22 cellular contexts compared by ENCODE assay signal in genomic region chr20:43716123-43716522, GRCh38. TPM values are rescaled to one million over a fixed set of nuclear protein-coding genes. Genes with fewer than 3 reads are reported as not detected.
A peak's percentile ranks its signal among the peaks of the same experiment; 100 is the strongest.
DNase-seq lines count a peak whose midpoint lies in the region; ATAC-seq, FAIRE-seq and TF ChIP-seq lines count a peak whose summit lies in the region.
"Had no signal": no experiment of that assay in that cellular context is flagged by ENCODE, and none has a peak within 500 bp of the region (broad histone marks: within the 10 kb centered on the region; RNA-seq: fewer than 3 reads in every experiment).

No MANE protein-coding gene starts in this region.

- no peak overlapping the region for H3K18ac ChIP-seq in mesenchymal stem cell (ENCODE audit: low read depth in 1 of 2, low read length in 2 of 2)

- intact Hi-C loops in Right ventricle myocardium superior (cut with DNase I) (no loop called here), left cardiac atrium (cut with DNase I) (no loop called here), OCI-LY7 (cut with micrococcal nuclease; ENCODE audit: unreplicated experiment) (no loop called here), HepG2 (cut with micrococcal nuclease; ENCODE audit: unreplicated experiment) (no loop called here)

- in situ Hi-C loops in HepG2 (cut with HindIII; ENCODE audit: extremely low pct_ligation_motif_present, low pct_unique_long_range_greater_than_20kb) = no loop called here

- H3K9me3 ChIP-seq in OCI-LY7 (ENCODE audit: low read length) (no peaks in the 10 kb centered on the region), mesenchymal stem cell (ENCODE audit: control insufficient read depth, low read length) (no peaks in the 10 kb centered on the region), HepG2 (ENCODE audit: low read length) (no peaks in the 10 kb centered on the region)
- H3K9me3 ChIP-seq: HAP-1 had no signal

- no peak for ATAC-seq in Right ventricle myocardium superior (ENCODE audit: poor library complexity)
- ATAC-seq in left cardiac atrium = no peak
- ATAC-seq in HepG2 = no peak
- no peak for ATAC-seq in activated naive CD8-positive, alpha-beta T cell treated with anti-CD3 and anti-CD28 coated beads, Interleukin-2, amount 50 U/mL, for 24 hours
- ATAC-seq: GM12878 had no signal

- H4K91ac ChIP-seq in mesenchymal stem cell (ENCODE audit: low read length) = peak overlapping the region; percentile 45

- no peak overlapping the region for H4K8ac ChIP-seq in mesenchymal stem cell (ENCODE audit: low read length)

- H2BK120ac ChIP-seq in mesenchymal stem cell (ENCODE audit: low read depth, low read length) = no peak overlapping the region

- H2AK5ac ChIP-seq in mesenchymal stem cell (ENCODE audit: low read length, severe bottlenecking) = no peak overlapping the region

- H3K27me3 ChIP-seq in mesenchymal stem cell (ENCODE audit: control insufficient read depth in 1 of 2, insufficient read depth in 1 of 2, low read length in 2 of 2) (peaks cover 0 to 10% of the 10 kb centered on the region in 2 experiments), HepG2 (ENCODE audit: control insufficient read depth in 1 of 2, insufficient read depth in 2 of 2, low read length in 2 of 2) (no peaks in the 10 kb centered on the region)
- H3K27me3 ChIP-seq: BLaER1 treated with 17β-estradiol and CSF1 and Interleukin-3, amounts not matched to agents 10 nM and 100 nM had no signal

- peak; percentile 14 for DNase-seq in Right ventricle myocardium superior
- DNase-seq in left cardiac atrium = no peak
- DNase-seq in OCI-LY7 (ENCODE audit: low spot score) = no peak
- no peak for DNase-seq in mesenchymal stem cell
- DNase-seq in HepG2 (ENCODE audit: low spot score) = no peak
- DNase-seq in activated naive CD8-positive, alpha-beta T cell treated with anti-CD3 and anti-CD28 coated beads, Interleukin-2, amount 50 U/mL, for 24 hours = no peak
- DNase-seq in NCI-H526 (lab: John Stamatoyannopoulos, UW) = no peak
- DNase-seq: 8988T; CD4-positive, CD25-positive, alpha-beta regulatory T cell; CD8-positive, alpha-beta memory T cell; COR-L47; DMS153; DMS79; GF-D8; GM23248 had no signal

- no peak overlapping the region for H3K4me3 ChIP-seq in OCI-LY7 (ENCODE audit: low read depth, low read length, poor library complexity, severe bottlenecking)
- no peak overlapping the region for H3K4me3 ChIP-seq in mesenchymal stem cell (ENCODE audit: insufficient read depth in 1 of 2, low read depth in 1 of 2, low read length in 2 of 2)
- no peak overlapping the region for H3K4me3 ChIP-seq in HepG2 (replicated peaks in 1 of 3; ENCODE audit: insufficient read depth in 1 of 3, low read depth in 2 of 3, low read length in 3 of 3)
- H3K4me3 ChIP-seq: BLaER1 treated with 17β-estradiol and CSF1 and Interleukin-3, amounts not matched to agents 10 nM and 100 nM; GM12878; GM23248; HAP-1 had no signal

- no peak overlapping the region for H2AFZ ChIP-seq in OCI-LY7 (ENCODE audit: low read length)
- no peak overlapping the region for H2AFZ ChIP-seq in mesenchymal stem cell (ENCODE audit: low read depth, low read length)
- H2AFZ ChIP-seq in HepG2 (ENCODE audit: low read length) = no peak overlapping the region
- H2AFZ ChIP-seq: GM23248 had no signal

- 99% methylated on average over 4 of the region's 4 CpGs for WGBS in mesenchymal stem cell
- WGBS in HepG2 (ENCODE audit: low lambda C conversion rate) = 91% methylated on average over 2 of the region's 4 CpGs

- TSS peak; percentile 85 for BruUV-seq in OCI-LY7 (replicated peaks; lab: Mats Ljungman, UMichigan)
- no TSS peak for BruUV-seq in HepG2 (replicated peaks; lab: Mats Ljungman, UMichigan)

- H3K79me2 ChIP-seq in OCI-LY7 (ENCODE audit: insufficient read depth, low read depth, low read length) (peaks cover 18% of the 10 kb centered on the region), HepG2 (ENCODE audit: insufficient read depth, low read length) (no peaks in the 10 kb centered on the region)

- H3K79me1 ChIP-seq in mesenchymal stem cell (replicated peaks; ENCODE audit: low read length, poor library complexity, severe bottlenecking) = no peaks in the 10 kb centered on the region

- POLR2A ChIA-PET in OCI-LY7 (lab: Charles Lee) = no interaction called here
- POLR2A ChIA-PET in HepG2 (lab: Yijun Ruan, JAX) = no interaction called here

- no peak for TF ChIP-seq POLR2A in HepG2 (IDR thresholded peaks at IDR 0.05; ENCODE audit: insufficient read depth in 1 of 2, low read depth in 2 of 2, low read length in 2 of 2)

- peaks cover 5% of the 10 kb centered on the region for H3K9me3 Mint-ChIP-seq in activated naive CD8-positive, alpha-beta T cell treated with anti-CD3 and anti-CD28 coated beads, Interleukin-2, amount 50 U/mL, for 24 hours
- H3K9me3 Mint-ChIP-seq: CD8-positive, alpha-beta memory T cell had no signal

- peaks cover 24% of the 10 kb centered on the region for H3K4me1 Mint-ChIP-seq in activated naive CD8-positive, alpha-beta T cell treated with anti-CD3 and anti-CD28 coated beads, Interleukin-2, amount 50 U/mL, for 24 hours
- H3K4me1 Mint-ChIP-seq: CD8-positive, alpha-beta memory T cell had no signal

- peaks cover 25% of the 10 kb centered on the region for H3K36me3 Mint-ChIP-seq in activated naive CD8-positive, alpha-beta T cell treated with anti-CD3 and anti-CD28 coated beads, Interleukin-2, amount 50 U/mL, for 24 hours (ENCODE audit: low read depth)
- H3K36me3 Mint-ChIP-seq: CD4-positive, CD25-positive, alpha-beta regulatory T cell; CD8-positive, alpha-beta memory T cell had no signal

- no peak overlapping the region for H3K9ac ChIP-seq in mesenchymal stem cell (ENCODE audit: low read length)
- H3K9ac ChIP-seq in HepG2 (ENCODE audit: insufficient read depth, low read depth, low read length) = no peak overlapping the region
- H3K9ac ChIP-seq: BLaER1 treated with 17β-estradiol and CSF1 and Interleukin-3, amounts not matched to agents 10 nM and 100 nM; GM23248 had no signal

- TF ChIP-seq CTCF in OCI-LY7 (conservative IDR thresholded peaks at IDR 0.05; ENCODE audit: low read length) (no peak), HepG2 (CRISPR knock-in tag; IDR thresholded peaks at IDR 0.05) (no peak)

- H3K9me2 ChIP-seq in OCI-LY7 (ENCODE audit: insufficient read depth, low read length) = no peaks in the 10 kb centered on the region

- H3K23ac ChIP-seq in mesenchymal stem cell (ENCODE audit: low read length in 2 of 2) = no peak overlapping the region

- no peak for FAIRE-seq in HepG2 (lab: Jason Lieb, UNC)
- FAIRE-seq: GM12878, GM19239 had no signal

- H3K14ac ChIP-seq in mesenchymal stem cell (ENCODE audit: low read length in 2 of 2) = no peak overlapping the region

- H3K27ac Mint-ChIP-seq in activated naive CD8-positive, alpha-beta T cell treated with anti-CD3 and anti-CD28 coated beads, Interleukin-2, amount 50 U/mL, for 24 hours = no peak overlapping the region
- H3K27ac Mint-ChIP-seq: B cell; CD8-positive, alpha-beta memory T cell had no signal

- H3K27me3 Mint-ChIP-seq in activated naive CD8-positive, alpha-beta T cell treated with anti-CD3 and anti-CD28 coated beads, Interleukin-2, amount 50 U/mL, for 24 hours = no peaks in the 10 kb centered on the region
- H3K27me3 Mint-ChIP-seq: B cell; CD4-positive, CD25-positive, alpha-beta regulatory T cell had no signal

- H2BK12ac ChIP-seq in mesenchymal stem cell (ENCODE audit: low read length in 2 of 2) = no peak overlapping the region

- H3K36me3 ChIP-seq in OCI-LY7 (ENCODE audit: insufficient read depth, low read length) = peaks cover 92% of the 10 kb centered on the region
- H3K36me3 ChIP-seq in mesenchymal stem cell (ENCODE audit: control insufficient read depth in 1 of 2, insufficient read depth in 2 of 2, low read depth in 1 of 2, low read length in 2 of 2) = peaks cover 0 to 40% of the 10 kb centered on the region in 2 experiments
- H3K36me3 ChIP-seq in HepG2 (replicated peaks in 1 of 2; ENCODE audit: control insufficient read depth in 1 of 2, insufficient read depth in 2 of 2, low read length in 2 of 2) = peaks cover 15 to 19% of the 10 kb centered on the region in 2 experiments; a peak in 3 of 5 replicates

- H3K4me3 Mint-ChIP-seq in activated naive CD8-positive, alpha-beta T cell treated with anti-CD3 and anti-CD28 coated beads, Interleukin-2, amount 50 U/mL, for 24 hours = no peak overlapping the region
- H3K4me3 Mint-ChIP-seq: B cell; CD8-positive, alpha-beta memory T cell had no signal

- H2BK15ac ChIP-seq in mesenchymal stem cell (ENCODE audit: low read depth, poor library complexity, severe bottlenecking) = no peak overlapping the region

- no peak for TF ChIP-seq RAD21 in HepG2 (CRISPR knock-in tag; IDR thresholded peaks at IDR 0.05)

- no peak overlapping the region for H2BK5ac ChIP-seq in mesenchymal stem cell (ENCODE audit: low read depth, low read length, poor library complexity, severe bottlenecking)

- H3K4ac ChIP-seq in mesenchymal stem cell (ENCODE audit: low read depth in 1 of 2, low read length in 2 of 2) = no peak overlapping the region

- peaks cover 30% of the 10 kb centered on the region for H3K4me1 ChIP-seq in OCI-LY7 (ENCODE audit: insufficient read depth, low read length, poor library complexity, severe bottlenecking)
- H3K4me1 ChIP-seq in mesenchymal stem cell (ENCODE audit: control insufficient read depth, insufficient read depth, low read depth, low read length) = no peaks in the 10 kb centered on the region
- no peaks in the 10 kb centered on the region for H3K4me1 ChIP-seq in HepG2 (ENCODE audit: insufficient read depth, low read length)
- H3K4me1 ChIP-seq: HAP-1 had no signal

- H4K20me1 ChIP-seq in OCI-LY7 (ENCODE audit: insufficient read depth, low read length) (no peaks in the 10 kb centered on the region), HepG2 (ENCODE audit: insufficient read depth, low read length) (no peaks in the 10 kb centered on the region)

- CTCF ChIA-PET in OCI-LY7 (lab: Charles Lee; ENCODE audit: unreplicated experiment) (interaction anchor here (0.6 kb wide), 1 partner anchor 17 kb away, joined by 3 read pairs; no protein-coding TSS in a partner anchor), HepG2 (lab: Yijun Ruan, JAX; ENCODE audit: low intra/inter-chr PET ratio, low total read pairs) (no interaction called here)

- no peak overlapping the region for H3K4me2 ChIP-seq in OCI-LY7 (ENCODE audit: low read length)
- no peak overlapping the region for H3K4me2 ChIP-seq in mesenchymal stem cell (ENCODE audit: low read length, poor library complexity, severe bottlenecking)
- H3K4me2 ChIP-seq in HepG2 (ENCODE audit: low read depth, low read length) = no peak overlapping the region
- H3K4me2 ChIP-seq: BLaER1 treated with 17β-estradiol and CSF1 and Interleukin-3, amounts not matched to agents 10 nM and 100 nM had no signal

- TF ChIP-seq EP300 in HepG2 (IDR thresholded peaks at IDR 0.05; ENCODE audit: low read depth in 2 of 2, low read length in 2 of 2) (no peak), HepG2 (CRISPR knock-in tag; IDR thresholded peaks at IDR 0.05; ENCODE audit: borderline replicate concordance) (no peak)

- H3K27ac ChIP-seq in OCI-LY7 (ENCODE audit: low read depth, low read length, poor library complexity, severe bottlenecking) (no peak overlapping the region), mesenchymal stem cell (ENCODE audit: low read length, poor library complexity, severe bottlenecking) (no peak overlapping the region), HepG2 (ENCODE audit: extremely low read length, insufficient read depth, low read length) (no peak overlapping the region)
- H3K27ac ChIP-seq: BLaER1 treated with 17β-estradiol and CSF1 and Interleukin-3, amounts not matched to agents 10 nM and 100 nM; GM23248 had no signal

RNA-seq across cellular contexts. Expression of gene GTSF1L, which starts 10.7 kb away (rescaled TPM):
- total RNA-seq in Right ventricle myocardium superior (not detected), left cardiac atrium (not detected), OCI-LY7 (2022) (3.3 and 4.0 TPM in 2 replicates), HepG2 (2016; rRNA removed; fragmentation: Illumina TruSeq; extraction: Trizol) (not detected in 2 replicates)
- total RNA-seq in OCI-LY7 (2014; rRNA removed; shearing (Covaris generic)) = 0.21 and 3.1 TPM in 2 replicates
- not detected for polyA plus RNA-seq in mesenchymal stem cell (2013, experiment 1 of 2)
- polyA plus RNA-seq in mesenchymal stem cell (2013, experiment 2 of 2) = not detected
- total RNA-seq in HepG2 (2016; cell fraction: cytosol; rRNA removed; fragmentation: Illumina TruSeq; extraction: Trizol; ENCODE audit: low read depth) = not detected in 2 replicates
- total RNA-seq in HepG2 (2016; cell fraction: insoluble cytoplasmic fraction; rRNA removed; fragmentation: Illumina TruSeq; extraction: Trizol) = not detected in 2 replicates
- not detected in 2 replicates for total RNA-seq in HepG2 (2016; cell fraction: membrane; rRNA removed; fragmentation: Illumina TruSeq; extraction: Trizol)
- total RNA-seq in HepG2 (2016; cell fraction: nucleus; rRNA removed; fragmentation: Illumina TruSeq; extraction: Trizol) = not detected in 2 replicates
- not detected in 2 replicates for polyA plus RNA-seq in HepG2 (2011; rRNA removed)
- not detected in 2 replicates for polyA plus RNA-seq in HepG2 (2011; cell fraction: cytosol; rRNA removed)
- polyA plus RNA-seq in HepG2 (2011; cell fraction: nucleus; rRNA removed) = not detected in 2 replicates
- not detected in 2 replicates for polyA plus RNA-seq in HepG2 (2012)
- not detected in 2 replicates for polyA plus RNA-seq in HepG2 (2016; cell fraction: cytosol; fragmentation: Illumina TruSeq; extraction: Trizol; ENCODE audit: low read depth)
- not detected in 2 replicates for polyA plus RNA-seq in HepG2 (2016; cell fraction: insoluble cytoplasmic fraction; fragmentation: Illumina TruSeq; extraction: Trizol; ENCODE audit: low read depth)
- not detected in 2 replicates for polyA plus RNA-seq in HepG2 (2016; cell fraction: membrane; fragmentation: Illumina TruSeq; extraction: Trizol; ENCODE audit: low read depth)
- polyA plus RNA-seq in HepG2 (2016; cell fraction: nucleus; fragmentation: Illumina TruSeq; extraction: Trizol; ENCODE audit: insufficient read depth, low read depth) = not detected in 2 replicates
- not detected in 2 replicates for polyA minus RNA-seq in HepG2 (2011; rRNA and poly(A)+ RNA removed; ENCODE audit: low replicate concordance)
- polyA minus RNA-seq in HepG2 (2011; cell fraction: cytosol; rRNA and poly(A)+ RNA removed) = not detected in 2 replicates
- not detected in 2 replicates for polyA minus RNA-seq in HepG2 (2011; cell fraction: nucleus; rRNA and poly(A)+ RNA removed)
- total RNA-seq: CD8-positive, alpha-beta memory T cell; Daoy; GM23248; H4 had no signal
- polyA plus RNA-seq: CD8-positive, alpha-beta memory T cell; GM23248 had no signal

RNA-seq across cellular contexts. Expression of gene MYBL2, which starts 49.2 kb away (rescaled TPM):
- total RNA-seq in Right ventricle myocardium superior = 0.78 TPM
- total RNA-seq in left cardiac atrium = 1 to 10 TPM in 1 of 2 donors, under 1 TPM in 1; 0.37 to 2.3 TPM
- 226 and 268 TPM in 2 replicates for total RNA-seq in OCI-LY7 (2014; rRNA removed; shearing (Covaris generic))
- total RNA-seq in OCI-LY7 (2022) = 450 and 472 TPM in 2 replicates
- polyA plus RNA-seq in mesenchymal stem cell (2013, experiment 1 of 2) = 10.5 TPM
- polyA plus RNA-seq in mesenchymal stem cell (2013, experiment 2 of 2) = 10.6 TPM
- total RNA-seq in HepG2 (2016; rRNA removed; fragmentation: Illumina TruSeq; extraction: Trizol) = 66.2 and 76.9 TPM in 2 replicates
- total RNA-seq in HepG2 (2016; cell fraction: cytosol; rRNA removed; fragmentation: Illumina TruSeq; extraction: Trizol; ENCODE audit: low read depth) = 59.0 and 62.0 TPM in 2 replicates
- 56.5 and 69.8 TPM in 2 replicates for total RNA-seq in HepG2 (2016; cell fraction: insoluble cytoplasmic fraction; rRNA removed; fragmentation: Illumina TruSeq; extraction: Trizol)
- total RNA-seq in HepG2 (2016; cell fraction: membrane; rRNA removed; fragmentation: Illumina TruSeq; extraction: Trizol) = 143 and 144 TPM in 2 replicates
- total RNA-seq in HepG2 (2016; cell fraction: nucleus; rRNA removed; fragmentation: Illumina TruSeq; extraction: Trizol) = 31.9 and 37.0 TPM in 2 replicates
- polyA plus RNA-seq in HepG2 (2011; rRNA removed) = 8.7 and 11.9 TPM in 2 replicates
- 8.2 and 15.1 TPM in 2 replicates for polyA plus RNA-seq in HepG2 (2011; cell fraction: cytosol; rRNA removed)
- 11.9 and 16.1 TPM in 2 replicates for polyA plus RNA-seq in HepG2 (2011; cell fraction: nucleus; rRNA removed)
- polyA plus RNA-seq in HepG2 (2012) = 13.6 and 29.5 TPM in 2 replicates
- 102 and 115 TPM in 2 replicates for polyA plus RNA-seq in HepG2 (2016; cell fraction: cytosol; fragmentation: Illumina TruSeq; extraction: Trizol; ENCODE audit: low read depth)
- polyA plus RNA-seq in HepG2 (2016; cell fraction: insoluble cytoplasmic fraction; fragmentation: Illumina TruSeq; extraction: Trizol; ENCODE audit: low read depth) = 97.7 and 135 TPM in 2 replicates
- polyA plus RNA-seq in HepG2 (2016; cell fraction: membrane; fragmentation: Illumina TruSeq; extraction: Trizol; ENCODE audit: low read depth) = 207 and 227 TPM in 2 replicates
- polyA plus RNA-seq in HepG2 (2016; cell fraction: nucleus; fragmentation: Illumina TruSeq; extraction: Trizol; ENCODE audit: insufficient read depth, low read depth) = 95.0 and 101 TPM in 2 replicates
- polyA minus RNA-seq in HepG2 (2011; rRNA and poly(A)+ RNA removed; ENCODE audit: low replicate concordance) = 22.9 and 110 TPM in 2 replicates
- polyA minus RNA-seq in HepG2 (2011; cell fraction: cytosol; rRNA and poly(A)+ RNA removed) = 11.1 and 17.9 TPM in 2 replicates
- 5.3 and 8.1 TPM in 2 replicates for polyA minus RNA-seq in HepG2 (2011; cell fraction: nucleus; rRNA and poly(A)+ RNA removed)

Comparison
In these comparisons a context has a peak if more than half of its experiments do, and no peak if none do; other contexts are left out.
1. RNA of gene MYBL2, which starts 49.2 kb away (total RNA-seq): 226 to 472 TPM in OCI-LY7 and 31.9 to 144 TPM in HepG2; 0.37 to 2.3 TPM in left cardiac atrium and 0.78 TPM in Right ventricle myocardium superior (single experiment); every median in the first group is over 4 times any median in the second.